In the genomic region with DNA sequence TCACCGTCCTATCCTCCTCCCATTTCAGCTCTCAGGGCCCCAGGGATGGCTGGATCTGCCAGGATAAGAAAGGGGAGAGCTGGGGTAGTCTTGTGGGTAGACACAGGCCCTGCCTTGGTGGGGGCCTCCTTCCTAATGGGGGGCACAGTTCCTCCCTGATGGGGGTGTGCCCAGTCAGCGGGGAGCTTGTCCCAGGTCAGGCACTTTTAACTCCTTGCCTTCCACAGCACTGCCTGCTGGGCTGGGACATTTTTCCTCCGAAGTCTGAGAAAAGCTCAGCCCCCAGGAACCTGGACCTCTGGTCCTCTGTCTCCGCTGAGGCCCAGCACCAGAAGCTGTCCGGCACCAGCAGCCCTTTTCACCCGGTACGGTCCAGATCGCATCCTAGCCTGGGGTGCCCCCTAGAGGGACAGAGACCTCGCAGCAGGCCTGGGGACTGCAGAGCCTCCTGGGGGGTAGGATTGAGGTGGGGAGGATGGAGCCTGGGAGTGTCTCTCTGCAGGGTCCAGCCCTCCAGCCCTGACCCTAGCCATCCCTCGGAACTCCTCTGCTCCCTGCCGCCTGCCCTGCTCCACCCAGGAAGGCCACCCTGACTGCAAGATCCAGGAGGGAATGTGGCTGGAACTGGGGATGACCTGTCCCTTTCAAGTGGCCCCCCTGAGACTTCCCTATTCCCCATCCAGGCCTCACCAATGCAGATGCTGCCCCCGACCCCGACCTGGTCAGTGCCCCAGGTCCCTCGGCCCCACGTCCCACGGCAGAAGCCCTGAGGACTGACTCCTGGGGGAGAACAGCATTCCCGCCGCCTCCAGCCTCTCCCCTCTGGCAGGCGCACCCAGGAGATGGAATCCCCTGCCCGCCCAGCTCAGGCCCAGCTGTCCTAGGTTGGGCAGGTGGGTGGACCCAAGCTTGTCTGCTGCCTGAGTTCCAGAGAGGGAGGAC, we compare ENCODE assay signal across 2 cellular contexts.
A peak's percentile ranks its signal among the peaks of the same experiment; 100 is the strongest.
TF ChIP-seq lines count a peak whose summit lies in the region.

No MANE protein-coding gene starts in this region.

TF ChIP-seq in SK-N-SH, 30 proteins besides CTCF, POLR2A, EP300 and RAD21:
- peak; percentile 29; the same call in 1 of the 2 replicates for TF ChIP-seq SMC3 (IDR thresholded peaks at IDR 0.05; ENCODE audit: low read depth, low read length)
- TF ChIP-seq TEAD4 (IDR thresholded peaks at IDR 0.05; ENCODE audit: borderline replicate concordance, insufficient read depth), result no peak
- no peak for TF ChIP-seq NRF1 (IDR thresholded peaks at IDR 0.05; ENCODE audit: low read depth, low read length)
- TF ChIP-seq, protein P1, sequence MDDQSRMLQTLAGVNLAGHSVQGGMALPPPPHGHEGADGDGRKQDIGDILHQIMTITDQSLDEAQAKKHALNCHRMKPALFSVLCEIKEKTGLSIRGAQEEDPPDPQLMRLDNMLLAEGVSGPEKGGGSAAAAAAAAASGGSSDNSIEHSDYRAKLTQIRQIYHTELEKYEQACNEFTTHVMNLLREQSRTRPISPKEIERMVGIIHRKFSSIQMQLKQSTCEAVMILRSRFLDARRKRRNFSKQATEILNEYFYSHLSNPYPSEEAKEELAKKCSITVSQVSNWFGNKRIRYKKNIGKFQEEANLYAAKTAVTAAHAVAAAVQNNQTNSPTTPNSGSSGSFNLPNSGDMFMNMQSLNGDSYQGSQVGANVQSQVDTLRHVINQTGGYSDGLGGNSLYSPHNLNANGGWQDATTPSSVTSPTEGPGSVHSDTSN (IDR thresholded peaks at IDR 0.05), result no peak
- no peak for TF ChIP-seq YY1 (IDR thresholded peaks at IDR 0.05; ENCODE audit: low read depth)

TF ChIP-seq in H1, 55 proteins besides CTCF, POLR2A, EP300 and RAD21:
- no peak for TF ChIP-seq CHD1 (IDR thresholded peaks at IDR 0.05; ENCODE audit: low read depth, low read length)
- TF ChIP-seq CREB1 (IDR thresholded peaks at IDR 0.05), result no peak
- no peak for TF ChIP-seq RNF2 (IDR thresholded peaks at IDR 0.05; ENCODE audit: borderline replicate concordance, low read depth, low read length, missing control alignments, poor library complexity, severe bottlenecking)
- TF ChIP-seq, protein P2, sequence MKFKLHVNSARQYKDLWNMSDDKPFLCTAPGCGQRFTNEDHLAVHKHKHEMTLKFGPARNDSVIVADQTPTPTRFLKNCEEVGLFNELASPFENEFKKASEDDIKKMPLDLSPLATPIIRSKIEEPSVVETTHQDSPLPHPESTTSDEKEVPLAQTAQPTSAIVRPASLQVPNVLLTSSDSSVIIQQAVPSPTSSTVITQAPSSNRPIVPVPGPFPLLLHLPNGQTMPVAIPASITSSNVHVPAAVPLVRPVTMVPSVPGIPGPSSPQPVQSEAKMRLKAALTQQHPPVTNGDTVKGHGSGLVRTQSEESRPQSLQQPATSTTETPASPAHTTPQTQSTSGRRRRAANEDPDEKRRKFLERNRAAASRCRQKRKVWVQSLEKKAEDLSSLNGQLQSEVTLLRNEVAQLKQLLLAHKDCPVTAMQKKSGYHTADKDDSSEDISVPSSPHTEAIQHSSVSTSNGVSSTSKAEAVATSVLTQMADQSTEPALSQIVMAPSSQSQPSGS (IDR thresholded peaks at IDR 0.05; ENCODE audit: low read length), result no peak
- TF ChIP-seq RFX5 (IDR thresholded peaks at IDR 0.05; ENCODE audit: borderline replicate concordance, low read depth, low read length), result no peak
- no peak for TF ChIP-seq TAF7 (optimal IDR thresholded peaks at IDR 0.05; ENCODE audit: borderline replicate concordance, low read depth, low read length)
- TF ChIP-seq BACH1 (IDR thresholded peaks at IDR 0.05; ENCODE audit: low read length), result no peak
- no peak for TF ChIP-seq TBP (IDR thresholded peaks at IDR 0.05; ENCODE audit: low read depth, low read length)
- no peak for TF ChIP-seq CBX8 (IDR thresholded peaks at IDR 0.05; ENCODE audit: borderline replicate concordance, low read depth, low read length)
- no peak for TF ChIP-seq SAP30 (IDR thresholded peaks at IDR 0.05; ENCODE audit: insufficient read depth, insufficient replicate concordance, low read length)
- no peak for TF ChIP-seq ASH2L (IDR thresholded peaks at IDR 0.05; ENCODE audit: low read length)
- TF ChIP-seq TCF12 (IDR thresholded peaks at IDR 0.05; ENCODE audit: low read depth, low read length), result no peak
- no peak for TF ChIP-seq POU5F1 (IDR thresholded peaks at IDR 0.05; ENCODE audit: low read depth, low read length)
- no peak for TF ChIP-seq NRF1 (IDR thresholded peaks at IDR 0.05; ENCODE audit: low read depth, low read length)
